ENCODE assay signal across 20 cellular contexts in the genomic region with DNA sequence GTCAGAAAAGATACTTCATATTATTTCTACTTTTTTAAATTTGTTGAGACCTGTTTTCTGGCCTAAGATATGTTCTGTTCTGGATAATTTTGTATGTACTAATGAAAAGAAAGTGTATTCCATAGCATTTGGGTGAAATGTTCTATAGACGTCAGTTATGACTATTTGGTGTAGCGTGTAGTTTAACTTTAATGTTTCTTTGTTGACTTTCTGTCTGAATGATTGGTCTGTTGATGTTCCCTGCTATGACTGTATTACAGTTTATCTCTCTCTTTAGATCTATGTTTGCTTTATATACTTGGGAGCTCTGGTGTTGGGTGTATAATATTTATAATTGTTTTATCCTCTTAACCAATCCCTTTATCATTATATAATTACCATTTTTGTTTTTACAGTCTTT.
"Had no signal": no experiment of that assay in that cellular context is flagged by ENCODE, and none has a peak within 500 bp of the region (broad histone marks: within the 10 kb centered on the region; RNA-seq: fewer than 3 reads in every experiment).

No MANE protein-coding gene starts in this region.

- H3K27ac ChIP-seq: dorsolateral prefrontal cortex, gastrocnemius medialis, neutrophil, parathyroid adenoma, sigmoid colon, stomach, thyroid gland had no signal

- H3K36me3 ChIP-seq: gastrocnemius medialis, neutrophil, sigmoid colon, stomach, thyroid gland had no signal

- FAIRE-seq: kidney had no signal

- ATAC-seq: gastrocnemius medialis; left lobe of liver; mucosa of descending colon; natural killer cell treated with Interleukin-12 subunit alpha and Interleukin-12 subunit beta and Interleukin-15 and Interleukin-18, amount 100 ng/mL, for 72 hours; stimulated activated effector memory CD8-positive, alpha-beta T cell treated with anti-CD3 and anti-CD28 coated beads, Interleukin-12 subunit alpha, Interleukin-12 subunit beta, amount 100 ng/mL, for 72 hours had no signal

- H3K9ac ChIP-seq: parathyroid adenoma had no signal

- H3K4me3 ChIP-seq: dorsolateral prefrontal cortex, gastrocnemius medialis, lung, mucosa of descending colon, sigmoid colon, stomach, thyroid gland had no signal

- H3K27me3 ChIP-seq: dorsolateral prefrontal cortex, gastrocnemius medialis, neutrophil, sigmoid colon, stomach, thyroid gland had no signal

- H2AFZ ChIP-seq: parathyroid adenoma had no signal

- H3K9me3 ChIP-seq: gastrocnemius medialis, mucosa of descending colon, neutrophil, sigmoid colon, stomach, thyroid gland had no signal

- DNase-seq: dorsolateral prefrontal cortex; effector CD4-positive, alpha-beta T cell; foreskin fibroblast; gastrocnemius medialis; head of caudate nucleus; kidney; mucosa of descending colon; naive B cell; sigmoid colon; stimulated activated CD4-positive, alpha-beta T cell treated with anti-CD3 and anti-CD28 coated beads, Interleukin-2, amount 100 ng/mL, for 24 hours; stimulated activated CD4-positive, alpha-beta T cell treated with anti-CD3 and anti-CD28 coated beads, Interleukin-4, amount 100 ng/mL, for 24 hours; stimulated activated naive CD4-positive, alpha-beta T cell treated with Interleukin-2 at 50 U/mL for 16 hours; stomach; thyroid gland had no signal

- H3K4me1 ChIP-seq: parathyroid adenoma had no signal
